ENCODE assay signal across 10 cellular contexts in genomic region chr2:218894168-218895157, GRCh38. TPM values are rescaled to one million over a fixed set of nuclear protein-coding genes. Genes with fewer than 3 reads are reported as not detected.
DNase-seq lines count a peak whose midpoint lies in the region; TF ChIP-seq lines count a peak whose summit lies in the region.
"Had no signal": no experiment of that assay in that cellular context is flagged by ENCODE, and none has a peak within 500 bp of the region (broad histone marks: within the 10 kb centered on the region; RNA-seq: fewer than 3 reads in every experiment).

No MANE protein-coding gene starts in this region.

- no peak overlapping the region for H4K5ac ChIP-seq in H9 (ENCODE audit: insufficient read length, low read depth, low read length)

- no peak overlapping the region for H2AK5ac ChIP-seq in H9 (ENCODE audit: insufficient read length, low read length)

- H2AFZ ChIP-seq in Karpas-422 (ENCODE audit: low read length): no peak overlapping the region
- no peak overlapping the region for H2AFZ ChIP-seq in osteoblast (ENCODE audit: low read length)
- no peak overlapping the region for H2AFZ ChIP-seq in H9 (ENCODE audit: low read length)

- H3K36me3 Mint-ChIP-seq in brain (no peaks in the 10 kb centered on the region), H9 (ENCODE audit: insufficient read depth in 1 of 3, low read depth in 3 of 3) (no peaks in the 10 kb centered on the region; a peak in 1 of 7 replicates), progenitor cell of endocrine pancreas (ENCODE audit: insufficient read depth) (no peaks in the 10 kb centered on the region)
- H3K36me3 Mint-ChIP-seq: activated naive CD4-positive, alpha-beta T cell treated with anti-CD3 and anti-CD28 coated beads, Interleukin-2, amount 50 U/mL, for 72 hours had no signal

- H3K27me3 Mint-ChIP-seq in brain (peaks cover 91% of the 10 kb centered on the region), H9 (ENCODE audit: low read depth) (peaks cover 99% of the 10 kb centered on the region), progenitor cell of endocrine pancreas (peaks cover 83% of the 10 kb centered on the region)

- no peak overlapping the region for H2BK15ac ChIP-seq in H9 (ENCODE audit: low read depth, low read length)

- no peak overlapping the region for H3K4ac ChIP-seq in H9 (ENCODE audit: low read depth, low read length)

- H3K9ac ChIP-seq in Karpas-422 (ENCODE audit: low read length): peak overlapping the region; percentile 76
- no peak overlapping the region for H3K9ac ChIP-seq in H9 (ENCODE audit: extremely low read depth, insufficient read length, low read length)

- H3K4me3 Mint-ChIP-seq in brain (peak overlapping the region; percentile 72 to 82 (median 78)), H9 (peak overlapping the region in 1 of 2 experiments; percentile 42; a peak in 1 of 5 replicates), progenitor cell of endocrine pancreas (ENCODE audit: low read depth) (no peak overlapping the region)

- H3T11ph ChIP-seq in H9 (ENCODE audit: low read length): no peak overlapping the region

- H3K27ac Mint-ChIP-seq in brain: peak overlapping the region in 1 of 5 experiments; percentile 29
- no peak overlapping the region for H3K27ac Mint-ChIP-seq in H9
- H3K27ac Mint-ChIP-seq in progenitor cell of endocrine pancreas: no peak overlapping the region

- no peak overlapping the region for H2BK5ac ChIP-seq in H9 (ENCODE audit: insufficient read length, low read length)

- H3K4me1 Mint-ChIP-seq in brain: peaks cover 50% of the 10 kb centered on the region
- H3K4me1 Mint-ChIP-seq in H9: peaks cover 19 to 41% of the 10 kb centered on the region in 2 experiments
- peaks cover 5% of the 10 kb centered on the region for H3K4me1 Mint-ChIP-seq in progenitor cell of endocrine pancreas (ENCODE audit: low read depth)

- 0 out of 2 replicates have a peak, but pooled peaks cover 5% of the 10 kb centered on the region for H4K20me1 ChIP-seq in Karpas-422 (ENCODE audit: insufficient read depth, low read depth, low read length)
- H4K20me1 ChIP-seq in osteoblast (ENCODE audit: insufficient read depth, low read length): no peaks in the 10 kb centered on the region
- no peaks in the 10 kb centered on the region for H4K20me1 ChIP-seq in H9 (ENCODE audit: control insufficient read depth, insufficient read depth, insufficient read length)

- H4K8ac ChIP-seq in H9 (replicated peaks; ENCODE audit: insufficient read length, low read depth, low read length): no peak overlapping the region

- H3K9me2 ChIP-seq in Karpas-422 (replicated peaks; ENCODE audit: insufficient read depth, low read length): no peaks in the 10 kb centered on the region

- H3K27me3 ChIP-seq in Karpas-422 (ENCODE audit: low read length): no peaks in the 10 kb centered on the region
- peaks cover 67% of the 10 kb centered on the region for H3K27me3 ChIP-seq in osteoblast (ENCODE audit: insufficient read depth, low read length)
- peaks cover 93% of the 10 kb centered on the region for H3K27me3 ChIP-seq in H9 (ENCODE audit: insufficient read depth, low read length)

- H3K18ac ChIP-seq in H9 (ENCODE audit: insufficient read length, low read depth, low read length): no peak overlapping the region

- DNase-seq in NCI-H524 (lab: John Stamatoyannopoulos, UW) (peak; percentile 32 to 59), NCI-H524 treated with DMSO at 0.1 percent for 48 hours (lab: John Stamatoyannopoulos, UW) (no peak), Karpas-422 (no peak), osteoblast (ENCODE audit: insufficient read length, low spot score, missing footprints) (peak; percentile 84), NCI-H1436 (lab: John Stamatoyannopoulos, UW) (no peak), H9 (no peak), progenitor cell of endocrine pancreas (ENCODE audit: low spot score, unreplicated experiment) (no peak)
- DNase-seq: right lobe of liver had no signal

- peaks cover 39% of the 10 kb centered on the region for H3K4me1 ChIP-seq in Karpas-422 (ENCODE audit: low read length)
- H3K4me1 ChIP-seq in osteoblast (ENCODE audit: insufficient read depth, low read length): peaks cover 6% of the 10 kb centered on the region
- peaks cover 3% of the 10 kb centered on the region; the same call in 1 of the 2 replicates for H3K4me1 ChIP-seq in H9 (ENCODE audit: insufficient read depth, low read length)

- H3K4me2 ChIP-seq in Karpas-422 (ENCODE audit: low read depth, low read length, poor library complexity, severe bottlenecking): peak overlapping the region; percentile 82
- no peak overlapping the region for H3K4me2 ChIP-seq in osteoblast (ENCODE audit: insufficient read depth, low read length)
- H3K4me2 ChIP-seq in H9 (ENCODE audit: insufficient read depth, insufficient read length, low read length): no peak overlapping the region

- H3K14ac ChIP-seq in H9 (ENCODE audit: insufficient read depth, low read length): no peak overlapping the region

- H3K23me2 ChIP-seq in H9 (ENCODE audit: insufficient read length, low read depth, low read length, poor library complexity, severe bottlenecking): peaks cover 5% of the 10 kb centered on the region

- no peaks in the 10 kb centered on the region for H3K79me1 ChIP-seq in H9 (ENCODE audit: insufficient read depth, low read depth, low read length, poor library complexity, severe bottlenecking)

- WGBS in H9 (ENCODE audit: extremely low coverage, insufficient read length, low lambda C conversion rate): no CpG with 5 or more reads among the region's 16 CpGs

- H3K23ac ChIP-seq in H9 (ENCODE audit: insufficient read length, low read depth, low read length): no peak overlapping the region

- no peak overlapping the region for H2BK12ac ChIP-seq in H9 (ENCODE audit: insufficient read length, low read depth, low read length)

- peaks cover 0 to 22% (median 8%) of the 10 kb centered on the region in 5 experiments for H3K9me3 Mint-ChIP-seq in brain
- peaks cover 0 to 2% of the 10 kb centered on the region in 2 experiments; a peak in 2 of 5 replicates for H3K9me3 Mint-ChIP-seq in H9
- no peaks in the 10 kb centered on the region for H3K9me3 Mint-ChIP-seq in progenitor cell of endocrine pancreas (ENCODE audit: low read depth)
- H3K9me3 Mint-ChIP-seq: activated naive CD4-positive, alpha-beta T cell treated with anti-CD3 and anti-CD28 coated beads, Interleukin-2, amount 50 U/mL, for 72 hours had no signal

- H4K91ac ChIP-seq in H9 (ENCODE audit: insufficient read length, low read depth, low read length): no peak overlapping the region

- no peak overlapping the region for H3K56ac ChIP-seq in H9 (ENCODE audit: insufficient read length, low read depth, low read length)

- H3K4me3 ChIP-seq in Karpas-422 (ENCODE audit: low read length): peak overlapping the region; percentile 70; the same call in 1 of the 2 replicates
- no peak overlapping the region for H3K4me3 ChIP-seq in osteoblast (ENCODE audit: insufficient read depth, low read length)
- H3K4me3 ChIP-seq: right lobe of liver had no signal

- H3K9me3 ChIP-seq in Karpas-422 (ENCODE audit: low read length): no peaks in the 10 kb centered on the region
- H3K9me3 ChIP-seq in osteoblast (ENCODE audit: low read depth, low read length): no peaks in the 10 kb centered on the region
- no peaks in the 10 kb centered on the region for H3K9me3 ChIP-seq in H9 (ENCODE audit: control insufficient read depth, low read depth, low read length)
- H3K9me3 ChIP-seq: right lobe of liver had no signal

- H3K27ac ChIP-seq in Karpas-422 (ENCODE audit: low read length) (no peak overlapping the region), osteoblast (ENCODE audit: low read depth, low read length) (no peak overlapping the region), H9 (ENCODE audit: insufficient read length, low read depth, low read length) (no peak overlapping the region)
- H3K27ac ChIP-seq: right lobe of liver had no signal

- H2BK120ac ChIP-seq in H9 (ENCODE audit: low read depth, low read length, poor library complexity, severe bottlenecking): no peak overlapping the region

- H3K79me2 ChIP-seq in Karpas-422 (ENCODE audit: low read length): no peaks in the 10 kb centered on the region
- no peaks in the 10 kb centered on the region for H3K79me2 ChIP-seq in osteoblast (ENCODE audit: insufficient read depth, low read length)
- H3K79me2 ChIP-seq in H9 (ENCODE audit: insufficient read depth, low read length): no peaks in the 10 kb centered on the region

- TF ChIP-seq CTCF in brain (conservative IDR thresholded peaks at IDR 0.05) (no peak), osteoblast (IDR thresholded peaks at IDR 0.05; ENCODE audit: extremely low read depth, low read depth, low read length) (no peak), H9 (conservative IDR thresholded peaks at IDR 0.05) (no peak), progenitor cell of endocrine pancreas (IDR thresholded peaks at IDR 0.05; ENCODE audit: unreplicated experiment) (no peak)

- H3K36me3 ChIP-seq in Karpas-422 (ENCODE audit: insufficient read depth, low read length) (no peaks in the 10 kb centered on the region), osteoblast (ENCODE audit: insufficient read depth, low read length) (no peaks in the 10 kb centered on the region)
- H3K36me3 ChIP-seq: right lobe of liver had no signal

- H2BK20ac ChIP-seq in H9 (ENCODE audit: low read depth, low read length, poor library complexity, severe bottlenecking): no peak overlapping the region

RNA-seq across cellular contexts. Expression of gene WNT10A, which starts 13.8 kb away (rescaled TPM):
- total RNA-seq in Karpas-422 (2014; rRNA removed; shearing (Covaris generic); ENCODE audit: low replicate concordance): 2.9 and 3.8 TPM in 2 replicates
- 0.58 TPM for polyA plus RNA-seq in brain (ENCODE audit: insufficient read depth, low read depth, low replicate concordance)
- total RNA-seq in osteoblast (not detected in 2 replicates), H9 (2021) (not detected in 2 replicates), progenitor cell of endocrine pancreas (not detected in 2 replicates)

RNA-seq across cellular contexts. Expression of gene WNT6, which starts 34.9 kb away (rescaled TPM):
- total RNA-seq in Karpas-422 (2014; rRNA removed; shearing (Covaris generic); ENCODE audit: low replicate concordance): 7.8 and 7.9 TPM in 2 replicates
- polyA plus RNA-seq in brain (ENCODE audit: insufficient read depth, low read depth, low replicate concordance): 0.56 TPM
- total RNA-seq in osteoblast (not detected in 2 replicates), H9 (2021) (not detected in 2 replicates), progenitor cell of endocrine pancreas (0.72 and 1.5 TPM in 2 replicates)
- total RNA-seq: activated naive CD4-positive, alpha-beta T cell treated with anti-CD3 and anti-CD28 coated beads, Interleukin-2, amount 50 U/mL, for 72 hours had no signal

Comparison
In these comparisons a context has a peak if more than half of its experiments do, and no peak if none do; other contexts are left out.
1. DNase-seq: peak in NCI-H524 (2 of 2) and osteoblast (single experiment); none in NCI-H524 treated with DMSO at 0.1 percent for 48 hours (single experiment), Karpas-422 (single experiment), NCI-H1436 (single experiment), H9 (single experiment) and progenitor cell of endocrine pancreas (single experiment).